In the genomic region with DNA sequence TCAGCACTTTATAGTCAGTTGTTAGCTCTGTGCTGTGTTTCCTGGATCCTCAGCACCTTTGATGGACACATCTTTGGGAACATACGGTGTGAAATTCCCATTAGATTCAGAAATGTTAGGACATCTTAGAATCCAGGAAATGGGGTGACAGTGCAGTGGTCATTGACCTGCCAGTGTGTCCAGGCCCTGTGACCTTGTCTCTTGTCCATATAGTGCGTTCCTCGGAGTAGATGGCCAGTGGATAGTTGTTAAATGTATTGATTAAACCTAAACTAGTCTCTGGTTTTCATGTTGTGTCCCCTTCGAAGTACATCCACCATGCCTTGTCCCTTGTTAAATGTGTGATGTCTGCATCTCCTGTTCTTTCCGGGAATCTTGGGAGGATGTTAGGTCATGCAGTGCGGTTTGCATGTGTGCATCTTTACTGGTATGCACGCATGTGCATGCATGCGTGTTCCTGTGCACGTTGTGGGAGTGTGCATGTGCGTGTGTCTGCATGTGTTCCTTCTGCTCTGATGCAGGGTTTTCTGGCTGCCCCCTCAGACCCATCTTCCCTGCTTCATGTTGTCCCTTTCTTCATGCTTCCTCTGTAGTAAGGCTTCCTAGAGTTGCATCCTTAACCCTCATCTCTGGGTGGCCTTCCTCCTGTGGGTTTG, we compare ENCODE assay signal across 12 cellular contexts. TPM values are rescaled to one million over a fixed set of nuclear protein-coding genes. Genes with fewer than 3 reads are reported as not detected.
DNase-seq lines count a peak whose midpoint lies in the region; ATAC-seq, FAIRE-seq and TF ChIP-seq lines count a peak whose summit lies in the region.
"Had no signal": no experiment of that assay in that cellular context is flagged by ENCODE, and none has a peak within 500 bp of the region (broad histone marks: within the 10 kb centered on the region; RNA-seq: fewer than 3 reads in every experiment).

No MANE protein-coding gene starts in this region.

- H3K27ac Mint-ChIP-seq in type B pancreatic cell: peak overlapping the region; percentile 75

- no peak for ATAC-seq in GM19463 (IDR thresholded peaks at IDR 0.05; ENCODE audit: unreplicated experiment)
- ATAC-seq: gastroesophageal sphincter had no signal

- no peak for TF ChIP-seq POLR2A in uterus (IDR thresholded peaks at IDR 0.05)

- H3K36me3 ChIP-seq in cardiac muscle cell: peaks cover 32% of the 10 kb centered on the region
- peaks cover 25 to 27% of the 10 kb centered on the region in 2 donors for H3K36me3 ChIP-seq in kidney (ENCODE audit: control insufficient read depth in 1 of 2, insufficient read depth in 2 of 2, low read length in 2 of 2)
- no peaks in the 10 kb centered on the region for H3K36me3 ChIP-seq in uterus

- intact Hi-C loops in cardiac septum (cut with DNase I) (no loop called here), kidney (cut with DNase I) (no loop called here), uterus (cut with DNase I; ENCODE audit: low total_unique reads) (no loop called here)

- H3K9me3 ChIP-seq in cardiac muscle cell (ENCODE audit: low read depth) (no peaks in the 10 kb centered on the region), kidney (ENCODE audit: control insufficient read depth in 1 of 2, low read length in 2 of 2) (no peaks in the 10 kb centered on the region), uterus (no peaks in the 10 kb centered on the region)
- H3K9me3 ChIP-seq: gastroesophageal sphincter had no signal

- no peak overlapping the region for H3K9ac ChIP-seq in kidney (ENCODE audit: low read length in 2 of 2)

- H3K4me3 Mint-ChIP-seq in type B pancreatic cell: peak overlapping the region; percentile 95

- FAIRE-seq in kidney (lab: Jason Lieb, UNC): no peak

- peaks cover 28% of the 10 kb centered on the region for H3K36me3 Mint-ChIP-seq in type B pancreatic cell

- H3K27ac ChIP-seq in cardiac muscle cell: peak overlapping the region; percentile 72
- peak overlapping the region; percentile 98 for H3K27ac ChIP-seq in VCaP
- H3K27ac ChIP-seq in kidney (ENCODE audit: low read depth in 2 of 2, low read length in 2 of 2): peak overlapping the region in 1 of 2 donors; percentile 15
- no peak overlapping the region for H3K27ac ChIP-seq in uterus

- H3K4me1 ChIP-seq in cardiac muscle cell (ENCODE audit: low read depth) (peaks cover 19% of the 10 kb centered on the region), kidney (ENCODE audit: control insufficient read depth in 1 of 2, insufficient read depth in 1 of 2, low read depth in 1 of 2, low read length in 2 of 2) (peaks cover 22 to 30% of the 10 kb centered on the region in 2 donors), uterus (peaks cover 0 to 32% of the 10 kb centered on the region in 2 donors)

- no peaks in the 10 kb centered on the region for H3K9me3 Mint-ChIP-seq in type B pancreatic cell

- H3K4me1 Mint-ChIP-seq in type B pancreatic cell (ENCODE audit: unreplicated experiment): peaks cover 32% of the 10 kb centered on the region

- TF ChIP-seq CTCF in cardiac muscle cell (IDR thresholded peaks at IDR 0.05; ENCODE audit: low read depth, low read length) (no peak), VCaP (conservative IDR thresholded peaks at IDR 0.05) (no peak), kidney (IDR thresholded peaks at IDR 0.05; ENCODE audit: borderline replicate concordance, extremely low read depth, insufficient read depth) (no peak), type B pancreatic cell (conservative IDR thresholded peaks at IDR 0.05) (no peak), uterus (IDR thresholded peaks at IDR 0.05) (no peak)

- H3K27me3 ChIP-seq in cardiac muscle cell (no peaks in the 10 kb centered on the region), uterus (no peaks in the 10 kb centered on the region)
- H3K27me3 ChIP-seq: gastroesophageal sphincter had no signal

- no peak for DNase-seq in cardiac muscle cell (ENCODE audit: low read depth in 1 of 2, low spot score in 1 of 2)
- no peak for DNase-seq in cardiac septum (ENCODE audit: low spot score)
- peak; percentile 9 for DNase-seq in kidney
- no peak for DNase-seq in type B pancreatic cell (ENCODE audit: extremely low spot score, unreplicated experiment)
- no peak for DNase-seq in DMS79 (lab: John Stamatoyannopoulos, UW)
- no peak for DNase-seq in uterus
- DNase-seq: KG1, NCI-H2029 treated with DMSO at 0.1 percent for 48 hours, nucleus accumbens had no signal

- no peak overlapping the region for H3K4me3 ChIP-seq in cardiac muscle cell
- no peak overlapping the region for H3K4me3 ChIP-seq in kidney (ENCODE audit: low read length in 2 of 2)
- H3K4me3 ChIP-seq in uterus: no peak overlapping the region
- H3K4me3 ChIP-seq: gastroesophageal sphincter had no signal

- H3K27me3 Mint-ChIP-seq in type B pancreatic cell: no peaks in the 10 kb centered on the region

RNA-seq across cellular contexts. Expression of a gene that starts 4.0 kb away (rescaled TPM):
- total RNA-seq in cardiac muscle cell (23.8 and 34.2 TPM in 2 replicates), cardiac septum (19.1 TPM), kidney (40.1 TPM), type B pancreatic cell (ENCODE audit: low replicate concordance) (39.0 and 61.3 TPM in 2 replicates), uterus (10 to 100 TPM; 13.2 to 56.2 (median 33.5) TPM)
- polyA plus RNA-seq in cardiac muscle cell (8.1 and 15.1 TPM in 2 replicates), kidney (ENCODE audit: insufficient read depth, low read depth, low replicate concordance) (12.2 TPM)

RNA-seq across cellular contexts. Expression of a gene that starts 31.9 kb away (rescaled TPM):
- total RNA-seq in cardiac muscle cell (252 and 373 TPM in 2 replicates), cardiac septum (45.9 TPM), kidney (67.2 TPM), type B pancreatic cell (ENCODE audit: low replicate concordance) (129 and 235 TPM in 2 replicates), uterus (100 to 1,000 TPM in 2 of 4 donors, 10 to 100 TPM in 2; 57.6 to 233 (median 135) TPM)
- polyA plus RNA-seq in cardiac muscle cell (222 and 271 TPM in 2 replicates), kidney (ENCODE audit: insufficient read depth, low read depth, low replicate concordance) (80.5 TPM)

RNA-seq across cellular contexts. Expression of a gene that starts 33.0 kb away (rescaled TPM):
- total RNA-seq in cardiac muscle cell: 55.7 and 71.9 TPM in 2 replicates
- polyA plus RNA-seq in cardiac muscle cell: 76.5 and 77.7 TPM in 2 replicates
- total RNA-seq in cardiac septum: 24.0 TPM
- total RNA-seq in kidney: 50.0 TPM
- 37.3 TPM for polyA plus RNA-seq in kidney (ENCODE audit: insufficient read depth, low read depth, low replicate concordance)
- total RNA-seq in type B pancreatic cell (ENCODE audit: low replicate concordance): 57.7 and 64.8 TPM in 2 replicates
- 100 to 1,000 TPM in 1 of 4 donors, 10 to 100 TPM in 3; 30.9 to 123 (median 45.3) TPM for total RNA-seq in uterus

RNA-seq across cellular contexts. Expression of a gene that starts 47.6 kb away (rescaled TPM):
- 30.3 and 35.8 TPM in 2 replicates for total RNA-seq in cardiac muscle cell
- polyA plus RNA-seq in cardiac muscle cell: 43.8 and 53.4 TPM in 2 replicates
- total RNA-seq in cardiac septum: 43.4 TPM
- total RNA-seq in kidney: 57.1 TPM
- polyA plus RNA-seq in kidney (ENCODE audit: insufficient read depth, low read depth, low replicate concordance): 18.8 TPM
- 55.2 and 73.6 TPM in 2 replicates for total RNA-seq in type B pancreatic cell (ENCODE audit: low replicate concordance)
- 10 to 100 TPM in 3 of 4 donors, 1 to 10 TPM in 1; 2.4 to 87.9 (median 20.1) TPM for total RNA-seq in uterus

Comparison
In these comparisons a context has a peak if more than half of its experiments do, and no peak if none do; other contexts are left out.
1. H3K27ac ChIP-seq: peak in cardiac muscle cell (single experiment) and VCaP (single experiment); none in uterus (0 of 2).